1 cellular context compared by ENCODE assay signal in genomic region chr1:16095447-16095846, GRCh38.
TF ChIP-seq lines count a peak whose summit lies in the region.

No MANE protein-coding gene starts in this region.

TF ChIP-seq in HepG2, 621 proteins besides CTCF, POLR2A, EP300 and RAD21:
- no peak for TF ChIP-seq ZNF451 (CRISPR knock-in tag; IDR thresholded peaks at IDR 0.05)
- TF ChIP-seq KMT2B (CRISPR knock-in tag; IDR thresholded peaks at IDR 0.05), result no peak
- peak; percentile 68 for TF ChIP-seq RARA (CRISPR knock-in tag; IDR thresholded peaks at IDR 0.05)
